In genomic region chr14:39015360-39015961, GRCh38 we compare ENCODE assay signal across 9 cellular contexts.
DNase-seq lines count a peak whose midpoint lies in the region; ATAC-seq, FAIRE-seq and TF ChIP-seq lines count a peak whose summit lies in the region.
"Had no signal": no experiment of that assay in that cellular context is flagged by ENCODE, and none has a peak within 500 bp of the region (broad histone marks: within the 10 kb centered on the region; RNA-seq: fewer than 3 reads in every experiment).

No MANE protein-coding gene starts in this region.

- no peak overlapping the region for H2BK15ac ChIP-seq in IMR-90 (ENCODE audit: low read depth, low read length)

- H3K18ac ChIP-seq in IMR-90 (ENCODE audit: low read depth, low read length) = no peak overlapping the region

- no peak overlapping the region for H3K4me3 ChIP-seq in IMR-90 (ENCODE audit: insufficient read depth, low read depth, low read length)
- no peak overlapping the region for H3K4me3 ChIP-seq in Peyer's patch
- H3K4me3 ChIP-seq in endothelial cell of umbilical vein (replicated peaks in 1 of 3; ENCODE audit: insufficient read depth in 1 of 3, low read depth in 1 of 3, low read length in 3 of 3) = no peak overlapping the region
- H3K4me3 ChIP-seq in neural cell (ENCODE audit: low read length) = no peak overlapping the region

- no peak overlapping the region for H2BK20ac ChIP-seq in IMR-90 (ENCODE audit: low read depth, low read length)

- 0 out of 4 replicates have a peak, but pooled peaks cover 0 to 4% of the 10 kb centered on the region in 2 experiments for H3K79me1 ChIP-seq in IMR-90 (ENCODE audit: low read depth in 1 of 2, low read length in 2 of 2)

- no peak overlapping the region for H3K56ac ChIP-seq in IMR-90 (ENCODE audit: extremely low read depth, insufficient read depth, low read length)

- H2AK5ac ChIP-seq in IMR-90 (ENCODE audit: low read depth, low read length) = no peak overlapping the region

- no peak overlapping the region for H4K91ac ChIP-seq in IMR-90 (ENCODE audit: insufficient read depth, low read depth, low read length)

- CTCF ChIA-PET in IMR-90 (lab: Yijun Ruan, JAX) = interaction anchor here (0.5 to 1.8 kb wide), 10 partner anchors 9 to 1111 kb away, joined by 3 to 10 read pairs (median 4); no protein-coding TSS in a partner anchor
- CTCF ChIA-PET in endothelial cell of umbilical vein (lab: Charles Lee) = interaction anchor here (0.7 to 5.3 kb wide), 57 partner anchors 8 to 1116 kb away, joined by 3 to 167 read pairs (median 5); partner anchors contain the start of genes CLEC14A and SSTR1

- H2AK9ac ChIP-seq in IMR-90 (replicated peaks; ENCODE audit: low read depth, low read length, poor library complexity) = no peak overlapping the region

- H4K5ac ChIP-seq in IMR-90 (ENCODE audit: low read depth, low read length) = no peak overlapping the region

- H3K4me1 ChIP-seq in IMR-90 (ENCODE audit: control insufficient read depth, insufficient read depth, low read length) (0 out of 2 replicates have a peak, but pooled peaks cover 2% of the 10 kb centered on the region), Peyer's patch (peaks cover 0 to 6% (median 0%) of the 10 kb centered on the region in 4 donors), endothelial cell of umbilical vein (ENCODE audit: control insufficient read depth, extremely low read depth, insufficient read depth, low read length) (no peaks in the 10 kb centered on the region)

- no peaks in the 10 kb centered on the region for H3K27me3 ChIP-seq in IMR-90 (ENCODE audit: control insufficient read depth, insufficient read depth, low read length)
- no peaks in the 10 kb centered on the region for H3K27me3 ChIP-seq in Peyer's patch
- H3K27me3 ChIP-seq in endothelial cell of umbilical vein (ENCODE audit: control insufficient read depth in 2 of 2, insufficient read depth in 2 of 2, low read length in 2 of 2) = no peaks in the 10 kb centered on the region
- H3K27me3 ChIP-seq in neural cell (ENCODE audit: insufficient read depth, low read depth, low read length) = no peaks in the 10 kb centered on the region

- intact Hi-C loops in IMR-90 (cut with micrococcal nuclease) = loop anchor here (1.0 to 10.0 kb wide), 4 partner anchors 148 to 1113 kb away; no protein-coding TSS in a partner anchor
- intact Hi-C loops in endothelial cell of umbilical vein (cut with micrococcal nuclease) = loop anchor here (1.0 to 5.0 kb wide), 9 partner anchors 23 to 1113 kb away; partner anchors contain the start of genes CLEC14A and SSTR1

- H3K9ac ChIP-seq in IMR-90 (ENCODE audit: low read depth, low read length) = no peak overlapping the region
- no peak overlapping the region for H3K9ac ChIP-seq in endothelial cell of umbilical vein (replicated peaks; ENCODE audit: extremely low read depth, insufficient read depth, low read length)
- H3K9ac ChIP-seq in neural cell (ENCODE audit: low read length) = no peak overlapping the region

- peak; percentile 66 for FAIRE-seq in endothelial cell of umbilical vein (lab: Jason Lieb, UNC)

- H3K79me2 ChIP-seq in endothelial cell of umbilical vein (ENCODE audit: control insufficient read depth, insufficient read depth, low read length) = no peaks in the 10 kb centered on the region
- no peaks in the 10 kb centered on the region for H3K79me2 ChIP-seq in neural cell (replicated peaks; ENCODE audit: insufficient read depth, low read length)

- in situ Hi-C loops in IMR-90 (cut with MboI; ENCODE audit: low sequenced_read_pairs) = loop anchor here (10.0 to 25.0 kb wide), 2 partner anchors 291 to 1103 kb away; no protein-coding TSS in a partner anchor

- TF ChIP-seq RAD21 in IMR-90 (IDR thresholded peaks at IDR 0.05; ENCODE audit: low read length) (peak; percentile 69), neural cell (conservative IDR thresholded peaks at IDR 0.05) (peak; percentile 88)

- H2AFZ ChIP-seq in IMR-90 (replicated peaks; ENCODE audit: low read length, poor library complexity) (no peak overlapping the region), endothelial cell of umbilical vein (ENCODE audit: low read depth, low read length) (no peak overlapping the region), neural cell (ENCODE audit: low read depth, low read length) (no peak overlapping the region)

- TF ChIP-seq CTCF in IMR-90 (conservative IDR thresholded peaks at IDR 0.05; ENCODE audit: low read depth, low read length) = peak; percentile 74
- peak in 5 of 6 experiments; percentile 49 to 79 (median 73) for TF ChIP-seq CTCF in Peyer's patch (IDR thresholded peaks at IDR 0.05)
- TF ChIP-seq CTCF in endothelial cell of umbilical vein (IDR thresholded peaks at IDR 0.05; ENCODE audit: extremely low read depth in 1 of 2, insufficient read depth in 1 of 2, low read depth in 1 of 2, low read length in 2 of 2) = peak; percentile 64 to 72
- peak; percentile 82 for TF ChIP-seq CTCF in neural cell (IDR thresholded peaks at IDR 0.05; ENCODE audit: poor library complexity, severe bottlenecking)

- no peaks in the 10 kb centered on the region for H3F3A ChIP-seq in neural cell (ENCODE audit: insufficient read depth, low read length, poor library complexity, severe bottlenecking)

- no peak overlapping the region for H2BK5ac ChIP-seq in IMR-90 (ENCODE audit: low read depth, low read length, poor library complexity, severe bottlenecking)

- ATAC-seq in GM21360 (IDR thresholded peaks at IDR 0.05; ENCODE audit: unreplicated experiment) (peak; percentile 92), IMR-90 (ENCODE audit: low read depth) (peak; percentile 84), HG03039 (IDR thresholded peaks at IDR 0.05; ENCODE audit: unreplicated experiment) (no peak)

- H3K9me2 ChIP-seq in neural cell (ENCODE audit: insufficient read depth, low read length) = no peaks in the 10 kb centered on the region

- BruUV-seq in IMR-90 (replicated peaks; lab: Mats Ljungman, UMichigan) (no TSS peak), endothelial cell of umbilical vein (replicated peaks; lab: Mats Ljungman, UMichigan) (no TSS peak)

- no peaks in the 10 kb centered on the region for H4K20me1 ChIP-seq in IMR-90 (ENCODE audit: insufficient read depth, low read length)
- no peaks in the 10 kb centered on the region for H4K20me1 ChIP-seq in endothelial cell of umbilical vein (replicated peaks; ENCODE audit: control insufficient read depth, extremely low read depth, insufficient read depth, low read length)
- H4K20me1 ChIP-seq in neural cell (ENCODE audit: insufficient read depth) = no peaks in the 10 kb centered on the region

- peaks cover 4% of the 10 kb centered on the region; the same call in 1 of the 2 replicates for H3K36me3 ChIP-seq in IMR-90 (ENCODE audit: control insufficient read depth, insufficient read depth, low read length)
- no peaks in the 10 kb centered on the region for H3K36me3 ChIP-seq in Peyer's patch
- H3K36me3 ChIP-seq in endothelial cell of umbilical vein (ENCODE audit: control insufficient read depth in 2 of 2, extremely low read depth in 1 of 2, insufficient read depth in 2 of 2, low read length in 2 of 2) = no peaks in the 10 kb centered on the region
- H3K36me3 ChIP-seq in neural cell (ENCODE audit: insufficient read depth, low read length) = no peaks in the 10 kb centered on the region

- DNase-seq in NCI-H2107 treated with DMSO at 0.1 percent for 48 hours (lab: John Stamatoyannopoulos, UW; ENCODE audit: unreplicated experiment) (peak; percentile 60), NCI-H2107 (lab: John Stamatoyannopoulos, UW) (no peak), IMR-90 (peak; percentile 59), Peyer's patch (peak in 1 of 3 donors; percentile 70), endothelial cell of umbilical vein (ENCODE audit: low read depth, low spot score) (peak; percentile 76)
- DNase-seq: stimulated activated naive B cell treated with anti-CD40 and anti-IgM and Interleukin-4, amounts not matched to agents 10 μg/mL and 1 μg/mL and 100 μg/mL, for 72 hours had no signal

- H3K27ac ChIP-seq in IMR-90 (ENCODE audit: insufficient read depth, low read length) (no peak overlapping the region), Peyer's patch (no peak overlapping the region), endothelial cell of umbilical vein (ENCODE audit: insufficient read depth, low read depth, low read length) (no peak overlapping the region), neural cell (ENCODE audit: low read length) (no peak overlapping the region)

- H3K9me1 ChIP-seq in IMR-90 (ENCODE audit: insufficient read depth, low read length) (no peaks in the 10 kb centered on the region), endothelial cell of umbilical vein (replicated peaks; ENCODE audit: control insufficient read depth, extremely low read depth, insufficient read depth, low read length) (no peaks in the 10 kb centered on the region)

- H3K23ac ChIP-seq in IMR-90 (ENCODE audit: low read depth, low read length) = no peak overlapping the region

- POLR2A ChIA-PET in IMR-90 (lab: Charles Lee; ENCODE audit: unreplicated experiment) (no interaction called here), endothelial cell of umbilical vein (lab: Charles Lee) (no interaction called here)

- TF ChIP-seq EP300 in neural cell (conservative IDR thresholded peaks at IDR 0.05; ENCODE audit: poor library complexity, severe bottlenecking) = no peak

- no peaks in the 10 kb centered on the region for H3K9me3 ChIP-seq in IMR-90 (ENCODE audit: control insufficient read depth, insufficient read depth, low read length)
- H3K9me3 ChIP-seq in Peyer's patch = no peaks in the 10 kb centered on the region
- H3K9me3 ChIP-seq in endothelial cell of umbilical vein (replicated peaks; ENCODE audit: control insufficient read depth, insufficient read depth, low read length) = no peaks in the 10 kb centered on the region
- no peaks in the 10 kb centered on the region for H3K9me3 ChIP-seq in neural cell (ENCODE audit: low read length)

- no peak overlapping the region for H2BK120ac ChIP-seq in IMR-90 (ENCODE audit: low read depth, low read length)

- TF ChIP-seq POLR2A in IMR-90 (IDR thresholded peaks at IDR 0.05; ENCODE audit: low read depth, low read length) (no peak), Peyer's patch (IDR thresholded peaks at IDR 0.05) (no peak), endothelial cell of umbilical vein (IDR thresholded peaks at IDR 0.05; ENCODE audit: low read depth, low read length) (no peak)

- H3K4me2 ChIP-seq in IMR-90 (ENCODE audit: low read depth, low read length) (no peak overlapping the region), endothelial cell of umbilical vein (ENCODE audit: insufficient read depth, low read length) (no peak overlapping the region), neural cell (ENCODE audit: low read length) (no peak overlapping the region)

- H3K4ac ChIP-seq in IMR-90 (ENCODE audit: low read depth, low read length) = no peak overlapping the region

- dilution Hi-C loops in IMR-90 (cut with HindIII; ENCODE audit: low sequenced_read_pairs, unreplicated experiment) (no loop called here), endothelial cell of umbilical vein (cut with MboI; ENCODE audit: extremely low pct_ligation_motif_present, low sequenced_read_pairs) (no loop called here)

- no CpG with 5 or more reads among the region's 5 CpGs for WGBS in IMR-90 (ENCODE audit: extremely low coverage in 2 of 2, insufficient read length in 1 of 2), 2 experiments

- no peak overlapping the region for H4K8ac ChIP-seq in IMR-90 (ENCODE audit: low read depth in 2 of 2, low read length in 2 of 2)

- H3K14ac ChIP-seq in IMR-90 (replicated peaks; ENCODE audit: low read depth, low read length) = no peak overlapping the region
